ENCODE assay signal across 8 cellular contexts in genomic region chr10:1368772-1369171, GRCh38.
A peak's percentile ranks its signal among the peaks of the same experiment; 100 is the strongest.
DNase-seq lines count a peak whose midpoint lies in the region; ATAC-seq lines count a peak whose summit lies in the region.

No MANE protein-coding gene starts in this region.

- H3K79me2 ChIP-seq in trophoblast cell (ENCODE audit: control insufficient read depth, insufficient read depth, low read length, poor library complexity) = peaks cover 2% of the 10 kb centered on the region

- H3K9me3 ChIP-seq in SJCRH30 (replicated peaks) (no peaks in the 10 kb centered on the region), trophoblast cell (ENCODE audit: insufficient read depth, low read depth, low read length) (peaks cover 2% of the 10 kb centered on the region)

- peak overlapping the region; percentile 17 for H3K4me2 ChIP-seq in trophoblast cell (ENCODE audit: low read length)

- H3K27ac ChIP-seq in SJCRH30 (no peak overlapping the region), trophoblast cell (ENCODE audit: low read depth, low read length) (no peak overlapping the region)

- no peaks in the 10 kb centered on the region for H3K4me1 ChIP-seq in SJCRH30
- peaks cover 3 to 8% of the 10 kb centered on the region in 2 experiments for H3K4me1 ChIP-seq in trophoblast cell (ENCODE audit: control insufficient read depth in 1 of 2, insufficient read depth in 2 of 2, low read length in 2 of 2)

- peak overlapping the region; percentile 9 for H2BK120ac ChIP-seq in trophoblast cell (ENCODE audit: insufficient read depth, low read length, poor library complexity)

- no peaks in the 10 kb centered on the region for H3K79me1 ChIP-seq in trophoblast cell (ENCODE audit: low read length)

- H3K4me3 ChIP-seq in SJCRH30 = no peak overlapping the region
- no peak overlapping the region for H3K4me3 ChIP-seq in trophoblast cell (ENCODE audit: low read depth, low read length)

- peak; percentile 82 for ATAC-seq in GM19372 (IDR thresholded peaks at IDR 0.05; ENCODE audit: low read depth, unreplicated experiment)
- peak; percentile 2 for ATAC-seq in esophagus mucosa
- ATAC-seq in HG02588 (IDR thresholded peaks at IDR 0.05; ENCODE audit: unreplicated experiment) = no peak
- ATAC-seq in HG03520 (IDR thresholded peaks at IDR 0.05; ENCODE audit: unreplicated experiment) = no peak
- ATAC-seq in HG02840 (IDR thresholded peaks at IDR 0.05; ENCODE audit: low FRiP score, unreplicated experiment) = no peak

- no peak overlapping the region for H3K4ac ChIP-seq in trophoblast cell (ENCODE audit: low read depth, low read length)

- no peak overlapping the region for H4K91ac ChIP-seq in trophoblast cell (ENCODE audit: low read depth, low read length)

- H2AK5ac ChIP-seq in trophoblast cell (ENCODE audit: low read length) = peak overlapping the region; percentile 28

- DNase-seq in Ammon's horn (ENCODE audit: low spot score) (peak; percentile 54), SJCRH30 (peak; percentile 10 to 27), trophoblast cell (peak in 1 of 2 donors; percentile 7)

- no peak overlapping the region for H3K18ac ChIP-seq in trophoblast cell (ENCODE audit: low read length)

- no peak overlapping the region for H3K23ac ChIP-seq in trophoblast cell (ENCODE audit: low read length)

- no peak overlapping the region for H3K9ac ChIP-seq in trophoblast cell (ENCODE audit: low read length)

- peak overlapping the region; percentile 41 for H4K8ac ChIP-seq in trophoblast cell (ENCODE audit: low read depth, low read length)

- H3K36me3 ChIP-seq in SJCRH30 (no peaks in the 10 kb centered on the region), trophoblast cell (ENCODE audit: control insufficient read depth in 1 of 2, insufficient read depth in 2 of 2, low read length in 2 of 2) (no peaks in the 10 kb centered on the region)

- WGBS in trophoblast cell (ENCODE audit: extremely low coverage, insufficient coverage, insufficient read length) = no CpG with 5 or more reads among the region's 15 CpGs

- no peak overlapping the region for H2BK5ac ChIP-seq in trophoblast cell (ENCODE audit: low read depth, low read length, poor library complexity)

- no peaks in the 10 kb centered on the region for H3K27me3 ChIP-seq in SJCRH30
- H3K27me3 ChIP-seq in trophoblast cell (ENCODE audit: insufficient read depth, low read length) = no peaks in the 10 kb centered on the region

- peak overlapping the region; percentile 22 for H3K14ac ChIP-seq in trophoblast cell (ENCODE audit: low read length)

- H4K12ac ChIP-seq in trophoblast cell (ENCODE audit: low read depth, low read length) = no peak overlapping the region

- H2AFZ ChIP-seq in trophoblast cell (ENCODE audit: insufficient read depth, low read length, poor library complexity) = peak overlapping the region; percentile 51

- H2BK12ac ChIP-seq in trophoblast cell (ENCODE audit: low read length) = peak overlapping the region; percentile 29

Comparison
In these comparisons a context has a peak if more than half of its experiments do, and no peak if none do; other contexts are left out.
1. ATAC-seq: peak in GM19372 (single experiment) and esophagus mucosa (single experiment); none in HG02588 (single experiment), HG03520 (single experiment) and HG02840 (single experiment).